In genomic region chr18:9615973-9616559, GRCh38 we compare ENCODE assay signal across 9 cellular contexts. TPM values are rescaled to one million over a fixed set of nuclear protein-coding genes. Genes with fewer than 3 reads are reported as not detected.
DNase-seq lines count a peak whose midpoint lies in the region; ATAC-seq and TF ChIP-seq lines count a peak whose summit lies in the region.
"Had no signal": no experiment of that assay in that cellular context is flagged by ENCODE, and none has a peak within 500 bp of the region (broad histone marks: within the 10 kb centered on the region; RNA-seq: fewer than 3 reads in every experiment).

No MANE protein-coding gene starts in this region.

- H3K27ac ChIP-seq in left lung (peak overlapping the region; percentile 97), transverse colon (peak overlapping the region in 3 of 4 donors; percentile 94 to 98 (median 98))

- no peak for TF ChIP-seq EP300 in transverse colon (IDR thresholded peaks at IDR 0.05; ENCODE audit: low read depth)

- H3K36me3 ChIP-seq in left lung: peaks cover 0 to 5% of the 10 kb centered on the region in 2 donors
- H3K36me3 ChIP-seq in transverse colon: no peaks in the 10 kb centered on the region

- peaks cover 8% of the 10 kb centered on the region for H3K36me3 Mint-ChIP-seq in activated CD4-positive, alpha-beta T cell treated with anti-CD3 and anti-CD28 coated beads for 36 hours (ENCODE audit: low read depth)
- H3K36me3 Mint-ChIP-seq in activated CD4-positive, alpha-beta T cell treated with anti-CD3 and anti-CD28 coated beads, Interleukin-2, amount 10 ng/mL, durations not matched to agents 24 days and 14 days (ENCODE audit: low read depth): peaks cover 6% of the 10 kb centered on the region
- H3K36me3 Mint-ChIP-seq in activated CD8-positive, alpha-beta T cell treated with anti-CD3 and anti-CD28 coated beads, Interleukin-2, amount 10 ng/mL, durations not matched to agents 7 days and 5 days (ENCODE audit: low read depth): peaks cover 9% of the 10 kb centered on the region

- CTCF ChIA-PET in activated CD4-positive, alpha-beta T cell treated with anti-CD3 and anti-CD28 coated beads for 36 hours (lab: Charles Lee): interaction anchor here (0.7 to 1.9 kb wide), 5 partner anchors 9 to 912 kb away, joined by 3 to 8 read pairs (median 4); no protein-coding TSS in a partner anchor
- CTCF ChIA-PET in activated CD8-positive, alpha-beta T cell treated with anti-CD3 and anti-CD28 coated beads, Interleukin-2, amount 10 ng/mL, durations not matched to agents 7 days and 5 days (lab: Charles Lee): interaction anchor here (1.0 to 1.6 kb wide), 2 partner anchors 56 to 57 kb away, joined by 3 read pairs; no protein-coding TSS in a partner anchor

- peaks cover 30% of the 10 kb centered on the region for H3K4me1 Mint-ChIP-seq in activated CD4-positive, alpha-beta T cell treated with anti-CD3 and anti-CD28 coated beads for 36 hours
- H3K4me1 Mint-ChIP-seq in activated CD4-positive, alpha-beta T cell treated with anti-CD3 and anti-CD28 coated beads, Interleukin-2, amount 10 ng/mL, durations not matched to agents 24 days and 14 days: peaks cover 36% of the 10 kb centered on the region
- peaks cover 51% of the 10 kb centered on the region for H3K4me1 Mint-ChIP-seq in activated CD8-positive, alpha-beta T cell treated with anti-CD3 and anti-CD28 coated beads, Interleukin-2, amount 10 ng/mL, durations not matched to agents 7 days and 5 days (ENCODE audit: low read depth)

- POLR2A ChIA-PET in activated CD4-positive, alpha-beta T cell treated with anti-CD3 and anti-CD28 coated beads for 36 hours (lab: Charles Lee): interaction anchor here (0.6 to 1.7 kb wide), 3 partner anchors 69 to 297 kb away, joined by 4 to 5 read pairs (median 4); partner anchors contain the start of gene VAPA
- POLR2A ChIA-PET in activated CD8-positive, alpha-beta T cell treated with anti-CD3 and anti-CD28 coated beads, Interleukin-2, amount 10 ng/mL, durations not matched to agents 7 days and 5 days (lab: Charles Lee): no interaction called here

- H3K4me1 ChIP-seq in left lung (peaks cover 2 to 51% of the 10 kb centered on the region in 2 donors), transverse colon (peaks cover 3 to 21% (median 19%) of the 10 kb centered on the region in 4 donors)

- ATAC-seq in activated CD4-positive, alpha-beta T cell treated with anti-CD3 and anti-CD28 coated beads for 36 hours: no peak
- no peak for ATAC-seq in activated CD8-positive, alpha-beta T cell treated with anti-CD3 and anti-CD28 coated beads, Interleukin-2, amount 10 ng/mL, durations not matched to agents 7 days and 5 days
- no peak for ATAC-seq in left lung

- H3K4me3 ChIP-seq in left lung (peak overlapping the region in 1 of 2 donors; percentile 79), transverse colon (no peak overlapping the region)

- peak; percentile 20 for DNase-seq in activated CD4-positive, alpha-beta T cell treated with anti-CD3 and anti-CD28 coated beads for 36 hours
- no peak for DNase-seq in activated CD4-positive, alpha-beta T cell treated with anti-CD3 and anti-CD28 coated beads, Interleukin-2, amount 10 ng/mL, durations not matched to agents 24 days and 14 days
- no peak for DNase-seq in activated CD8-positive, alpha-beta T cell treated with anti-CD3 and anti-CD28 coated beads, Interleukin-2, amount 10 ng/mL, durations not matched to agents 7 days and 5 days
- DNase-seq in left lung: no peak
- no peak for DNase-seq in transverse colon
- DNase-seq in DMS114 treated with DMSO at 0.1 percent for 48 hours (lab: John Stamatoyannopoulos, UW; ENCODE audit: unreplicated experiment): no peak
- no peak for DNase-seq in SIG-M5 treated with dmso at 0.1 percent for 504 hours (lab: John Stamatoyannopoulos, UW; ENCODE audit: unreplicated experiment)
- DNase-seq in iPS-NIHi11 (ENCODE audit: low spot score): no peak
- DNase-seq: NCI-H2227 treated with DMSO at 0.1 percent for 48 hours had no signal

- H3K9me3 ChIP-seq in left lung (no peaks in the 10 kb centered on the region), transverse colon (no peaks in the 10 kb centered on the region)

- no peak overlapping the region for H3K4me3 Mint-ChIP-seq in activated CD4-positive, alpha-beta T cell treated with anti-CD3 and anti-CD28 coated beads for 36 hours
- H3K4me3 Mint-ChIP-seq in activated CD4-positive, alpha-beta T cell treated with anti-CD3 and anti-CD28 coated beads, Interleukin-2, amount 10 ng/mL, durations not matched to agents 24 days and 14 days: no peak overlapping the region
- H3K4me3 Mint-ChIP-seq in activated CD8-positive, alpha-beta T cell treated with anti-CD3 and anti-CD28 coated beads, Interleukin-2, amount 10 ng/mL, durations not matched to agents 7 days and 5 days: peak overlapping the region; percentile 74

- TF ChIP-seq CTCF in left lung (IDR thresholded peaks at IDR 0.05) (no peak), transverse colon (IDR thresholded peaks at IDR 0.05) (no peak)

- H3K27ac Mint-ChIP-seq in activated CD4-positive, alpha-beta T cell treated with anti-CD3 and anti-CD28 coated beads for 36 hours: no peak overlapping the region
- H3K27ac Mint-ChIP-seq in activated CD4-positive, alpha-beta T cell treated with anti-CD3 and anti-CD28 coated beads, Interleukin-2, amount 10 ng/mL, durations not matched to agents 24 days and 14 days: no peak overlapping the region
- H3K27ac Mint-ChIP-seq in activated CD8-positive, alpha-beta T cell treated with anti-CD3 and anti-CD28 coated beads, Interleukin-2, amount 10 ng/mL, durations not matched to agents 7 days and 5 days: no peak overlapping the region

- H3K27me3 ChIP-seq in left lung (no peaks in the 10 kb centered on the region), transverse colon (no peaks in the 10 kb centered on the region)

- no peaks in the 10 kb centered on the region for H3K27me3 Mint-ChIP-seq in activated CD4-positive, alpha-beta T cell treated with anti-CD3 and anti-CD28 coated beads for 36 hours
- peaks cover 6% of the 10 kb centered on the region for H3K27me3 Mint-ChIP-seq in activated CD4-positive, alpha-beta T cell treated with anti-CD3 and anti-CD28 coated beads, Interleukin-2, amount 10 ng/mL, durations not matched to agents 24 days and 14 days
- H3K27me3 Mint-ChIP-seq in activated CD8-positive, alpha-beta T cell treated with anti-CD3 and anti-CD28 coated beads, Interleukin-2, amount 10 ng/mL, durations not matched to agents 7 days and 5 days (ENCODE audit: low read depth): peaks cover 9% of the 10 kb centered on the region

- WGBS in transverse colon (ENCODE audit: low coverage in 1 of 2), 2 donors: 93 to 97% methylated on average over 3 to 5 of the region's 5 CpGs

- H3K9me3 Mint-ChIP-seq in activated CD4-positive, alpha-beta T cell treated with anti-CD3 and anti-CD28 coated beads for 36 hours (ENCODE audit: low read depth): no peaks in the 10 kb centered on the region
- no peaks in the 10 kb centered on the region for H3K9me3 Mint-ChIP-seq in activated CD4-positive, alpha-beta T cell treated with anti-CD3 and anti-CD28 coated beads, Interleukin-2, amount 10 ng/mL, durations not matched to agents 24 days and 14 days
- no peaks in the 10 kb centered on the region for H3K9me3 Mint-ChIP-seq in activated CD8-positive, alpha-beta T cell treated with anti-CD3 and anti-CD28 coated beads, Interleukin-2, amount 10 ng/mL, durations not matched to agents 7 days and 5 days (ENCODE audit: insufficient read depth)

- no peak for TF ChIP-seq POLR2A in transverse colon (IDR thresholded peaks at IDR 0.05)

- in situ Hi-C loops in transverse colon (cut with MboI; ENCODE audit: low pct_ligation_motif_present in 1 of 4, low pct_unique_long_range_greater_than_20kb in 1 of 4, low sequenced_read_pairs in 3 of 4): loop anchor here in 2 of 4 donors (25.0 kb wide), 2 partner anchors 296 to 321 kb away; partner anchors contain the start of gene VAPA (in 1 of the 2)

- intact Hi-C loops in activated CD4-positive, alpha-beta T cell treated with anti-CD3 and anti-CD28 coated beads for 36 hours (cut with DNase I, micrococcal nuclease): loop anchor here (1.0 to 10.0 kb wide), 6 partner anchors 56 to 480 kb away; partner anchors contain the start of genes TWSG1 (in 2 of the 2), ANKRD12 (in 1 of the 2), RAB31 (in 1 of the 2) and VAPA (in 1 of the 2)
- intact Hi-C loops in activated CD4-positive, alpha-beta T cell treated with anti-CD3 and anti-CD28 coated beads, Interleukin-2, amount 10 ng/mL, durations not matched to agents 24 days and 14 days (cut with micrococcal nuclease): loop anchor here (1.0 to 10.0 kb wide), 5 partner anchors 91 to 909 kb away; partner anchors contain the start of genes MTCL1, RAB31, RALBP1 and TWSG1
- intact Hi-C loops in left lung (cut with DNase I) (no loop called here), transverse colon (cut with DNase I; ENCODE audit: low total_unique reads) (no loop called here)

RNA-seq across cellular contexts. Expression of gene PPP4R1, which starts 1.7 kb away (rescaled TPM):
- total RNA-seq in activated CD4-positive, alpha-beta T cell treated with anti-CD3 and anti-CD28 coated beads for 36 hours: 10 to 100 TPM; 32.2 to 33.3 TPM
- total RNA-seq in activated CD4-positive, alpha-beta T cell treated with anti-CD3 and anti-CD28 coated beads, Interleukin-2, amount 10 ng/mL, durations not matched to agents 24 days and 14 days: 52.8 and 56.0 TPM in 2 replicates
- total RNA-seq in activated CD8-positive, alpha-beta T cell treated with anti-CD3 and anti-CD28 coated beads, Interleukin-2, amount 10 ng/mL, durations not matched to agents 7 days and 5 days: 10 to 100 TPM; 42.2 to 42.9 TPM
- total RNA-seq in left lung (100 to 1,000 TPM; 156 to 163 TPM), transverse colon (100 to 1,000 TPM in 1 of 4 donors, 10 to 100 TPM in 3; 46.0 to 163 (median 79.2) TPM)

Comparison
In these comparisons a context has a peak if more than half of its experiments do, and no peak if none do; other contexts are left out.
1. intact Hi-C loops: an anchor here in activated CD4-positive, alpha-beta T cell treated with anti-CD3 and anti-CD28 coated beads for 36 hours (1.0 to 10.0 kb wide) and activated CD4-positive, alpha-beta T cell treated with anti-CD3 and anti-CD28 coated beads, Interleukin-2, amount 10 ng/mL, durations not matched to agents 24 days and 14 days (1.0 to 10.0 kb wide); none called in left lung and transverse colon.